ENCODE assay signal across 9 cellular contexts in genomic region chr1:244049969-244050834, GRCh38. TPM values are rescaled to one million over a fixed set of nuclear protein-coding genes. Genes with fewer than 3 reads are reported as not detected.
DNase-seq lines count a peak whose midpoint lies in the region; ATAC-seq and TF ChIP-seq lines count a peak whose summit lies in the region.
"Had no signal": no experiment of that assay in that cellular context is flagged by ENCODE, and none has a peak within 500 bp of the region (broad histone marks: within the 10 kb centered on the region; RNA-seq: fewer than 3 reads in every experiment).

No MANE protein-coding gene starts in this region.

- intact Hi-C loops in mucosa of descending colon (cut with DNase I, micrococcal nuclease): no loop called here

- DNase-seq in DMS 273 (lab: John Stamatoyannopoulos, UW; ENCODE audit: unreplicated experiment) (peak; percentile 69), DMS 273 treated with DMSO at 0.1 percent for 48 hours (lab: John Stamatoyannopoulos, UW) (no peak), NOMO-1 treated with DMSO at 0.1 percent for 48 hours (lab: John Stamatoyannopoulos, UW; ENCODE audit: unreplicated experiment) (peak; percentile 12), mucosa of descending colon (peak in 2 of 3 donors; percentile 40 to 42), HPDE6-E6E7 (ENCODE audit: extremely low spot score) (no peak), cerebellum (ENCODE audit: low spot score) (no peak), NCI-H526 treated with DMSO at 0.1 percent for 48 hours (lab: John Stamatoyannopoulos, UW) (no peak)

- H3K9me3 ChIP-seq in mucosa of descending colon: no peaks in the 10 kb centered on the region

- no peak for ATAC-seq in mucosa of descending colon

- peak overlapping the region; percentile 83 for H3K27ac ChIP-seq in cingulate gyrus (ENCODE audit: low read depth, low read length)
- H3K27ac ChIP-seq: 22Rv1 had no signal

- no peak for TF ChIP-seq CTCF in mucosa of descending colon (IDR thresholded peaks at IDR 0.05)

- H3K36me3 ChIP-seq in mucosa of descending colon (ENCODE audit: low read depth): no peaks in the 10 kb centered on the region

- peak overlapping the region; percentile 58 for H3K4me3 ChIP-seq in mucosa of descending colon

- H3K4me1 ChIP-seq in mucosa of descending colon (ENCODE audit: low read depth): peaks cover 15% of the 10 kb centered on the region

RNA-seq across cellular contexts. Expression of gene ZBTB18, which starts 0.9 kb away (rescaled TPM):
- 10 to 100 TPM; 14.8 to 25.2 (median 19.9) TPM for total RNA-seq in mucosa of descending colon
- total RNA-seq in cerebellum: 228 TPM

Comparison
In these comparisons a context has a peak if more than half of its experiments do, and no peak if none do; other contexts are left out.
1. DNase-seq: peak in DMS 273 (single experiment), NOMO-1 treated with DMSO at 0.1 percent for 48 hours (single experiment) and mucosa of descending colon (2 of 3); none in DMS 273 treated with DMSO at 0.1 percent for 48 hours (single experiment), HPDE6-E6E7 (single experiment), cerebellum (single experiment) and NCI-H526 treated with DMSO at 0.1 percent for 48 hours (single experiment).